ENCODE assay signal across 9 cellular contexts in the genomic region with DNA sequence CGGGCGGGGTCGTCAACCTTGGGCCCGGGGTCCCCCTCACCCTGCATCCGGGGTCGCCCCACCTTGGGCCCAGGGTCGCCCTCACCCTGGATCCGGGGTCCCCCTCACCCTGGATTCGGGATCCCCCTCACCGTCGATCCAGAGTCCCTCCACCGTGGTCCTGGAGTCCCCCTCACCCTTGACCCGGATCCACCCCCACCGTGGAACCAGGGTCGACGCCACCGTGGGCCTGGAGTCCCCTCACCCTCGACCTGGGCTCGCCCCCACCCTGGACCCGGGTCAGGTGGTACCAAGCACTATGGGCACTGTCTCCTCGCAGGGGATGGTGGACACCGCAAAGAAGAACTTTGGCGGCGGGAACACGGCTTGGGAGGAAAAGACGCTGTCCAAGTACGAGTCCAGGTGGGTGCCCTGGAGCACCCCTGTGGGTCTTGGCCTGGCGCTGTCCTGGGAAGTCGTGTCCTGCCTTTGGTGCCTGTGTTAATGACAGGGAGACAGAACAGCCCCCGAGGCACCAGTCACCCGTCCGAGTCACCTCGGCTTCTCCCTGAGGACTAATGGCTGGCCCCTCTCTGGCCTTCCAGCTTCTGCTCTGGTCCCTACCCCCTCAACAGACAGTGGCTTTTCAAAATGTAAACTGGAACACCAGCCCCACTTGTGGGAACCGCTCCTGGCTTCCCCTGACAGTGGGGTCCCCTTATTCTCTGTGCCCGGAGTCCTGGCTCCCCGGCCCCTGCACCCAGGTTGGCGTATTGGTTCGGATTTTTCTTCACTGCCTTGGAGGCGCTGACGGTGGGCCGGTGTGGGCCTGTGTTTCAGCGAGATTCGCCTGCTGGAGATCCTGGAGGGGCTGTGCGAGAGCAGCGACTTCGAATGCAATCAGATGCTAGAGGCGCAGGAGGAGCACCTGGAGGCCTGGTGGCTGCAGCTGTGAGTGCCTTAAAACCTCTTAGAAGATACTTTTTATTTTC. TPM values are rescaled to one million over a fixed set of nuclear protein-coding genes. Genes with fewer than 3 reads are reported as not detected.
A peak's percentile ranks its signal among the peaks of the same experiment; 100 is the strongest.
DNase-seq lines count a peak whose midpoint lies in the region; ATAC-seq, FAIRE-seq and TF ChIP-seq lines count a peak whose summit lies in the region.
"Had no signal": no experiment of that assay in that cellular context is flagged by ENCODE, and none has a peak within 500 bp of the region (broad histone marks: within the 10 kb centered on the region; RNA-seq: fewer than 3 reads in every experiment).

No MANE protein-coding gene starts in this region.

- peak overlapping the region; percentile 42 to 79 (median 59) for H3K9ac ChIP-seq in H1 (replicated peaks in 1 of 4; ENCODE audit: extremely low read depth in 1 of 4, low read depth in 3 of 4, low read length in 3 of 4)
- peak overlapping the region; percentile 97 for H3K9ac ChIP-seq in neuronal stem cell (ENCODE audit: low read depth, low read length, poor library complexity)

- H3K56ac ChIP-seq in H1 (replicated peaks; ENCODE audit: insufficient read length, low read depth, low read length): peak overlapping the region; percentile 59

- peaks cover 18% of the 10 kb centered on the region for H3K4me1 ChIP-seq in CD8-positive, alpha-beta memory T cell (ENCODE audit: insufficient read depth, low read length)
- H3K4me1 ChIP-seq in H1 (replicated peaks in 1 of 4; ENCODE audit: control insufficient read depth in 3 of 4, insufficient read depth in 4 of 4, low read length in 3 of 4) (peaks cover 0 to 10% (median 1%) of the 10 kb centered on the region in 4 experiments; a peak in 5 of 7 replicates), neuronal stem cell (ENCODE audit: control insufficient read depth in 2 of 2, insufficient read depth in 1 of 2, low read depth in 1 of 2, low read length in 2 of 2) (peaks cover 10 to 11% of the 10 kb centered on the region in 2 donors)

- no peaks in the 10 kb centered on the region for H3K27me3 Mint-ChIP-seq in CD8-positive, alpha-beta memory T cell

- no peaks in the 10 kb centered on the region for H3K9me3 Mint-ChIP-seq in CD8-positive, alpha-beta memory T cell

- no peak overlapping the region for H2BK5ac ChIP-seq in H1 (ENCODE audit: low read depth, low read length)
- no peak overlapping the region for H2BK5ac ChIP-seq in neuronal stem cell (ENCODE audit: low read length)

- H2BK120ac ChIP-seq in H1 (replicated peaks; ENCODE audit: low read depth, low read length) (no peak overlapping the region), neuronal stem cell (ENCODE audit: low read depth, low read length) (peak overlapping the region; percentile 44)

- POLR2A ChIA-PET in CD8-positive, alpha-beta memory T cell (lab: Charles Lee): interaction anchor here (0.5 to 1.7 kb wide), 3 partner anchors 64 to 131 kb away, joined by 3 to 4 read pairs (median 3); no protein-coding TSS in a partner anchor
- POLR2A ChIA-PET in H1 (lab: Charles Lee; ENCODE audit: partially characterized antibody): interaction anchor here (0.9 to 2.1 kb wide), 5 partner anchors 14 to 99 kb away, joined by 3 to 4 read pairs (median 4); no protein-coding TSS in a partner anchor

- H3K36me3 Mint-ChIP-seq in CD8-positive, alpha-beta memory T cell: peaks cover 0 to 20% (median 2%) of the 10 kb centered on the region in 3 donors

- TF ChIP-seq CTCF in LNCaP clone FGC (IDR thresholded peaks at IDR 0.05; ENCODE audit: control insufficient read depth, extremely low read depth, insufficient read depth) (no peak), H1 (IDR thresholded peaks at IDR 0.05; ENCODE audit: control extremely low read depth in 1 of 3, insufficient read depth in 1 of 3, low read depth in 1 of 3, low read length in 3 of 3) (no peak)

- H4K8ac ChIP-seq in H1 (ENCODE audit: extremely low read depth, insufficient read depth, low read length) (0 out of 2 replicates have a peak overlapping the region, but pooled peaks have one; percentile 5), neuronal stem cell (ENCODE audit: low read depth, low read length) (no peak overlapping the region)

- H3K27ac ChIP-seq in CD8-positive, alpha-beta memory T cell (ENCODE audit: low read depth, low read length): peak overlapping the region; percentile 6
- H3K27ac ChIP-seq in H1 (ENCODE audit: low read depth, low read length) (no peak overlapping the region), neuronal stem cell (replicated peaks; ENCODE audit: low read length) (no peak overlapping the region)

- H3K4me2 ChIP-seq in H1 (ENCODE audit: insufficient read depth in 1 of 2, low read depth in 2 of 2, low read length in 2 of 2) (peak overlapping the region; percentile 75 to 98), neuronal stem cell (ENCODE audit: insufficient read depth, low read length, poor library complexity, severe bottlenecking) (peak overlapping the region; percentile 84)

- CTCF ChIA-PET in CD8-positive, alpha-beta memory T cell (lab: Charles Lee): no interaction called here
- CTCF ChIA-PET in H1 (lab: Charles Lee; ENCODE audit: partially characterized antibody): no interaction called here

- no peak for DNase-seq in CD8-positive, alpha-beta memory T cell
- DNase-seq in LNCaP clone FGC (ENCODE audit: low read depth) (no peak), H1 (ENCODE audit: low read depth in 1 of 2, low spot score in 2 of 2) (no peak), neuronal stem cell (ENCODE audit: low spot score) (no peak), SW480 (ENCODE audit: low spot score) (no peak), medulla oblongata (ENCODE audit: extremely low spot score) (no peak)
- no peak for DNase-seq in activated CD4-positive, CD25-positive, alpha-beta regulatory T cell treated with anti-CD3 and anti-CD28 coated beads, Interleukin-2, amount 50 U/mL, for 72 hours

- H2BK15ac ChIP-seq in H1 (ENCODE audit: low read length): no peak overlapping the region
- peak overlapping the region; percentile 75 for H2BK15ac ChIP-seq in neuronal stem cell (ENCODE audit: low read length)

- TF ChIP-seq RAD21 in H1 (IDR thresholded peaks at IDR 0.05 in 1 of 2, conservative IDR thresholded peaks at IDR 0.05 in 1 of 2; ENCODE audit: low read depth in 2 of 2, low read length in 2 of 2): no peak

- H2BK12ac ChIP-seq in H1 (ENCODE audit: low read depth, low read length) (no peak overlapping the region), neuronal stem cell (ENCODE audit: low read length) (no peak overlapping the region)

- no peak for ATAC-seq in HG02885 (IDR thresholded peaks at IDR 0.05; ENCODE audit: poor library complexity, unreplicated experiment)

- peak overlapping the region in 6 of 8 donors; percentile 26 to 77 (median 70) for H3K27ac Mint-ChIP-seq in CD8-positive, alpha-beta memory T cell

- FAIRE-seq in H1 (lab: Jason Lieb, UNC): no peak
- FAIRE-seq: colon had no signal

- H3K79me2 ChIP-seq in H1 (ENCODE audit: control insufficient read depth in 1 of 2, insufficient read depth in 2 of 2, low read length in 2 of 2): peaks cover 0 to 8% of the 10 kb centered on the region in 2 experiments; a peak in 1 of 4 replicates

- H3K14ac ChIP-seq in H1 (ENCODE audit: insufficient read length): no peak overlapping the region
- peak overlapping the region; percentile 94 for H3K14ac ChIP-seq in neuronal stem cell (ENCODE audit: low read length)

- H3K4me1 Mint-ChIP-seq in CD8-positive, alpha-beta memory T cell: peaks cover 23 to 43% (median 25%) of the 10 kb centered on the region in 3 donors

- H3K23ac ChIP-seq in H1 (ENCODE audit: insufficient read length): no peak overlapping the region
- peak overlapping the region; percentile 91 for H3K23ac ChIP-seq in neuronal stem cell (ENCODE audit: low read depth, low read length, poor library complexity)

- no peak overlapping the region for H3K18ac ChIP-seq in H1 (ENCODE audit: extremely low read depth, low read length)
- peak overlapping the region; percentile 97 for H3K18ac ChIP-seq in neuronal stem cell (ENCODE audit: low read length)

- H4K20me1 ChIP-seq in H1 (replicated peaks in 1 of 2; ENCODE audit: control insufficient read depth in 1 of 2, insufficient read depth in 2 of 2, low read length in 2 of 2): peaks cover 3 to 4% of the 10 kb centered on the region in 2 experiments

- H3K9me3 ChIP-seq in CD8-positive, alpha-beta memory T cell (ENCODE audit: low read length): no peaks in the 10 kb centered on the region
- H3K9me3 ChIP-seq in H1 (ENCODE audit: insufficient read depth in 2 of 2, low read depth in 1 of 2, low read length in 1 of 2) (no peaks in the 10 kb centered on the region), neuronal stem cell (replicated peaks in 1 of 2; ENCODE audit: control insufficient read depth in 2 of 2, insufficient read depth in 1 of 2, low read depth in 1 of 2, low read length in 2 of 2) (peaks cover 0 to 3% of the 10 kb centered on the region in 2 donors)

- H3K79me1 ChIP-seq in H1 (ENCODE audit: low read depth, low read length) (peaks cover 3% of the 10 kb centered on the region; the same call in 1 of the 2 replicates), neuronal stem cell (ENCODE audit: low read depth, low read length) (peaks cover 2% of the 10 kb centered on the region)

- no peak for TF ChIP-seq POLR2A in H1 (IDR thresholded peaks at IDR 0.05; ENCODE audit: control extremely low read depth in 1 of 2, low read depth in 2 of 2, low read length in 2 of 2)

- H2AFZ ChIP-seq in H1 (ENCODE audit: low read length): no peak overlapping the region
- H2AFZ ChIP-seq in neuronal stem cell (ENCODE audit: low read length): peak overlapping the region; percentile 89

- H4K91ac ChIP-seq in H1 (replicated peaks; ENCODE audit: insufficient read length, low read length): no peak overlapping the region
- H4K91ac ChIP-seq in neuronal stem cell (ENCODE audit: low read depth, low read length, poor library complexity): no peak overlapping the region

- WGBS in H1 (ENCODE audit: extremely low coverage in 1 of 2, insufficient coverage in 1 of 2, insufficient read length in 1 of 2, insufficient replicate concordance in 2 of 2, low coverage in 1 of 2, low lambda C conversion rate in 2 of 2, missing lambda C conversion rate in 1 of 2), 2 experiments: 60% methylated on average over 38 of the region's 47 CpGs; no CpG with 5 or more reads in 1 of the 2 experiments
- no CpG with 5 or more reads among the region's 47 CpGs for WGBS in neuronal stem cell (ENCODE audit: extremely low coverage in 2 of 2, insufficient read length in 2 of 2, insufficient replicate concordance in 1 of 2), 2 donors

- H3K36me3 ChIP-seq in CD8-positive, alpha-beta memory T cell (ENCODE audit: insufficient read depth, low read length): no peaks in the 10 kb centered on the region
- H3K36me3 ChIP-seq in H1 (ENCODE audit: control insufficient read depth in 2 of 4, insufficient read depth in 4 of 4, low read length in 3 of 4) (peaks cover 0 to 3% (median 2%) of the 10 kb centered on the region in 4 experiments; a peak in 1 of 8 replicates), neuronal stem cell (replicated peaks in 1 of 2; ENCODE audit: control insufficient read depth in 2 of 2, insufficient read depth in 2 of 2, low read length in 2 of 2) (peaks cover 12 to 17% of the 10 kb centered on the region in 2 donors)

- H3K4ac ChIP-seq in H1 (replicated peaks; ENCODE audit: insufficient read length, low read depth, low read length) (no peak overlapping the region), neuronal stem cell (ENCODE audit: low read length) (no peak overlapping the region)

- TF ChIP-seq EP300 in H1 (IDR thresholded peaks at IDR 0.05; ENCODE audit: borderline replicate concordance in 1 of 2, low read depth in 2 of 2, low read length in 2 of 2): no peak

- no peak overlapping the region for H2BK20ac ChIP-seq in H1 (ENCODE audit: low read length)

- peak overlapping the region; percentile 78 for H3K4me3 ChIP-seq in CD8-positive, alpha-beta memory T cell (ENCODE audit: low read length)
- H3K4me3 ChIP-seq in LNCaP clone FGC (ENCODE audit: low read depth, low read length) (peak overlapping the region; percentile 67), H1 (ENCODE audit: extremely low read depth in 1 of 4, insufficient read depth in 2 of 4, low read depth in 3 of 4, low read length in 4 of 4) (peak overlapping the region; percentile 49 to 93 (median 54)), neuronal stem cell (ENCODE audit: low read length in 2 of 2) (peak overlapping the region; percentile 84 to 90)

- no peaks in the 10 kb centered on the region for H3K27me3 ChIP-seq in CD8-positive, alpha-beta memory T cell (ENCODE audit: insufficient read depth, low read length, poor library complexity, severe bottlenecking)
- no peaks in the 10 kb centered on the region; a peak in 2 of 7 replicates for H3K27me3 ChIP-seq in H1 (replicated peaks in 1 of 4; ENCODE audit: control insufficient read depth in 3 of 4, extremely low read depth in 1 of 4, insufficient read depth in 3 of 4, low read length in 3 of 4)
- no peaks in the 10 kb centered on the region for H3K27me3 ChIP-seq in neuronal stem cell (ENCODE audit: control insufficient read depth in 3 of 3, insufficient read depth in 3 of 3, low read depth in 1 of 3, low read length in 3 of 3)

- H4K5ac ChIP-seq in H1 (ENCODE audit: insufficient read length, low read depth, low read length): no peak overlapping the region

- 0 out of 2 replicates have a peak overlapping the region, but pooled peaks have one; percentile 6 for H2AK5ac ChIP-seq in H1 (ENCODE audit: low read depth, low read length)
- no peak overlapping the region for H2AK5ac ChIP-seq in neuronal stem cell (ENCODE audit: low read depth, low read length)

- peak overlapping the region; percentile 73 to 91 (median 83) for H3K4me3 Mint-ChIP-seq in CD8-positive, alpha-beta memory T cell

- H3K23me2 ChIP-seq in H1 (ENCODE audit: low read depth, low read length): peaks cover 9% of the 10 kb centered on the region; the same call in 1 of the 2 replicates

RNA-seq across cellular contexts. Expression of gene CRELD2, which starts 0.8 kb away (rescaled TPM):
- total RNA-seq in CD8-positive, alpha-beta memory T cell: 10 to 100 TPM; 49.4 to 50.7 TPM
- polyA plus RNA-seq in CD8-positive, alpha-beta memory T cell: 53.2 TPM
- total RNA-seq in H1 (2021; fragmentation: NEBNext Ultra II Directional; extraction: Animal tissue kit (Norgen Biotek cat#: 25700)): 36.6 and 39.4 TPM in 2 replicates
- polyA plus RNA-seq in H1 (2011; rRNA removed): 24.5 and 34.3 TPM in 2 replicates
- polyA plus RNA-seq in H1 (2011; cell fraction: cytosol; rRNA removed): 35.6 TPM
- 52.5 TPM for polyA plus RNA-seq in H1 (2011; cell fraction: nucleus; rRNA removed)
- polyA plus RNA-seq in H1 (2012, experiment 1 of 2): 19.3 to 35.8 TPM (median 34.6 TPM) in 4 replicates
- polyA plus RNA-seq in H1 (2012, experiment 2 of 2): 23.7 TPM
- polyA plus RNA-seq in H1 (2013, experiment 1 of 2): 24.9 TPM
- polyA plus RNA-seq in H1 (2013, experiment 2 of 2): 26.3 TPM
- polyA minus RNA-seq in H1 (2011; rRNA and poly(A)+ RNA removed): 6.1 and 8.2 TPM in 2 replicates
- polyA minus RNA-seq in H1 (2011; cell fraction: cytosol; rRNA and poly(A)+ RNA removed): 8.7 TPM
- polyA minus RNA-seq in H1 (2011; cell fraction: nucleus; rRNA and poly(A)+ RNA removed): 8.0 TPM
- polyA plus RNA-seq in neuronal stem cell (2013, experiment 1 of 2): 12.6 TPM
- 12.2 TPM for polyA plus RNA-seq in neuronal stem cell (2013, experiment 2 of 2)

RNA-seq across cellular contexts. Expression of gene ALG12, which starts 1.0 kb away (rescaled TPM):
- total RNA-seq in CD8-positive, alpha-beta memory T cell: 10 to 100 TPM; 21.0 TPM
- 21.8 TPM for polyA plus RNA-seq in CD8-positive, alpha-beta memory T cell
- 22.5 and 25.0 TPM in 2 replicates for total RNA-seq in H1 (2021; fragmentation: NEBNext Ultra II Directional; extraction: Animal tissue kit (Norgen Biotek cat#: 25700))
- polyA plus RNA-seq in H1 (2011; rRNA removed): 13.4 and 24.1 TPM in 2 replicates
- polyA plus RNA-seq in H1 (2011; cell fraction: cytosol; rRNA removed): 16.1 TPM
- 28.5 TPM for polyA plus RNA-seq in H1 (2011; cell fraction: nucleus; rRNA removed)
- polyA plus RNA-seq in H1 (2012, experiment 1 of 2): 14.6 to 25.7 TPM (median 22.3 TPM) in 4 replicates
- polyA plus RNA-seq in H1 (2012, experiment 2 of 2): 19.9 TPM
- 23.8 TPM for polyA plus RNA-seq in H1 (2013, experiment 1 of 2)
- polyA plus RNA-seq in H1 (2013, experiment 2 of 2): 25.7 TPM
- 20.3 and 23.2 TPM in 2 replicates for polyA minus RNA-seq in H1 (2011; rRNA and poly(A)+ RNA removed)
- polyA minus RNA-seq in H1 (2011; cell fraction: cytosol; rRNA and poly(A)+ RNA removed): 11.2 TPM
- 7.9 TPM for polyA minus RNA-seq in H1 (2011; cell fraction: nucleus; rRNA and poly(A)+ RNA removed)
- 9.3 TPM for polyA plus RNA-seq in neuronal stem cell (2013, experiment 1 of 2)
- polyA plus RNA-seq in neuronal stem cell (2013, experiment 2 of 2): 9.1 TPM

RNA-seq across cellular contexts. Expression of gene PIM3, which starts 41.4 kb away (rescaled TPM):
- total RNA-seq in CD8-positive, alpha-beta memory T cell: 100 to 1,000 TPM; 202 to 227 TPM
- 39.3 TPM for polyA plus RNA-seq in CD8-positive, alpha-beta memory T cell
- total RNA-seq in H1 (2021; fragmentation: NEBNext Ultra II Directional; extraction: Animal tissue kit (Norgen Biotek cat#: 25700)): 30.0 and 31.2 TPM in 2 replicates
- 22.6 and 40.2 TPM in 2 replicates for polyA plus RNA-seq in H1 (2011; rRNA removed)
- polyA plus RNA-seq in H1 (2011; cell fraction: cytosol; rRNA removed): 20.5 TPM
- 43.4 TPM for polyA plus RNA-seq in H1 (2011; cell fraction: nucleus; rRNA removed)
- polyA plus RNA-seq in H1 (2012, experiment 1 of 2): 16.0 to 28.8 TPM (median 24.5 TPM) in 4 replicates
- 23.8 TPM for polyA plus RNA-seq in H1 (2012, experiment 2 of 2)
- polyA plus RNA-seq in H1 (2013, experiment 1 of 2): 20.9 TPM
- 21.1 TPM for polyA plus RNA-seq in H1 (2013, experiment 2 of 2)
- 3.8 and 3.9 TPM in 2 replicates for polyA minus RNA-seq in H1 (2011; rRNA and poly(A)+ RNA removed)
- polyA minus RNA-seq in H1 (2011; cell fraction: cytosol; rRNA and poly(A)+ RNA removed): 17.7 TPM
- 20.5 TPM for polyA minus RNA-seq in H1 (2011; cell fraction: nucleus; rRNA and poly(A)+ RNA removed)
- polyA plus RNA-seq in neuronal stem cell (2013, experiment 1 of 2): 38.0 TPM
- 37.0 TPM for polyA plus RNA-seq in neuronal stem cell (2013, experiment 2 of 2)
